ENCODE assay signal across 8 cellular contexts in the genomic region with DNA sequence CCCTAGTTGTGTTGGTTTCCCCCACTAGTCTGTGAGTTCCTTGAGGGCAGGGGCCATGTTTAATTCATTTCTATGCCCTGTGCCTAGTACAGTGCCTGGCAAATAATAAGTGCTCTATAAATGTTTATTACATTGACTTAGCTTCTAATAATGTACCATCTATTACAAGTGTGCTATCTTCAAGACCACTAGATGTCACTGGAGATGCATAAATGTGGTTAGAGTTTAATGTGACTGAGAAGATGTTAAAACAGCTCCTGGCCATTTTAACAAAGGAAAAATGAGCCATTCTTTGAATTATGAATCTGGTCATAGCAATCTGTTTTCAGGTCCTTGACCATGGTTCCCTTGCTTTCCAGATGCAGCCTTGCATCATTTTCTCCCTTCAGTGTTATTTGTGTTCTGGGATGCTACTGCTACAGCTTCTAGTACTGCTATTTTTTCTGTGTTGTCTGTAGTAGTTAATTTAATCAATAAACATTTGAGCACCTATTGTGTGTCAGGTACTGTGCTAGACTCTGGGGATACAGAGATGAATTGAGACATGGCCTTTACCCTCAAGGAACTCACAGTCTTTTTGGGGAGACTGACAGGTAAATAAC. TPM values are rescaled to one million over a fixed set of nuclear protein-coding genes. Genes with fewer than 3 reads are reported as not detected.
DNase-seq lines count a peak whose midpoint lies in the region; ATAC-seq, FAIRE-seq and TF ChIP-seq lines count a peak whose summit lies in the region.

No MANE protein-coding gene starts in this region.

- peak; percentile 82 for FAIRE-seq in endometrium (lab: Jason Lieb, UNC)

- no peaks in the 10 kb centered on the region for H3K27me3 ChIP-seq in HL-60 (ENCODE audit: insufficient read depth, poor library complexity, severe bottlenecking)
- no peaks in the 10 kb centered on the region for H3K27me3 ChIP-seq in PC-3 (ENCODE audit: low read length)

- H3K9me3 ChIP-seq in PC-3 (ENCODE audit: low read length): no peaks in the 10 kb centered on the region

- no peaks in the 10 kb centered on the region for H3K4me1 ChIP-seq in PC-3 (ENCODE audit: insufficient read depth, low read length)

- TF ChIP-seq CTCF in HL-60 (IDR thresholded peaks at IDR 0.05; ENCODE audit: insufficient read depth, low read length) (peak; percentile 10), PC-3 (conservative IDR thresholded peaks at IDR 0.05; ENCODE audit: low read depth, low read length) (peak; percentile 79)

- no peak overlapping the region for H2AFZ ChIP-seq in PC-3 (ENCODE audit: low read length)

- DNase-seq in Right ventricle myocardium inferior (ENCODE audit: missing footprints) (no peak), cardiac septum (ENCODE audit: low spot score) (no peak), HL-60 (ENCODE audit: low read depth in 1 of 2, low spot score in 1 of 2) (peak in 1 of 2 experiments; percentile 8), PC-3 (peak; percentile 80), midbrain (lab: John Stamatoyannopoulos, UW) (peak; percentile 49)
- no peak for DNase-seq in stimulated activated naive CD4-positive, alpha-beta T cell treated with Interleukin-2 at 50 U/mL for 16 hours (lab: John Stamatoyannopoulos, UW)

- H3K9me2 ChIP-seq in PC-3 (replicated peaks; ENCODE audit: low read length): no peaks in the 10 kb centered on the region

- CTCF ChIA-PET in PC-3 (lab: Charles Lee): interaction anchor here (0.5 to 2.7 kb wide), 10 partner anchors 87 to 762 kb away, joined by 3 to 36 read pairs (median 5); no protein-coding TSS in a partner anchor

- peaks cover under 1% of the 10 kb centered on the region for H3K36me3 ChIP-seq in PC-3 (ENCODE audit: low read depth, low read length)

- no peak overlapping the region for H3K27ac ChIP-seq in HL-60 (replicated peaks)
- H3K27ac ChIP-seq in PC-3 (ENCODE audit: low read length): no peak overlapping the region

- peak overlapping the region; percentile 30 for H3K9ac ChIP-seq in PC-3 (ENCODE audit: low read length)

- intact Hi-C loops in Right ventricle myocardium inferior (cut with DNase I): loop anchor here (2.0 to 5.0 kb wide), 2 partner anchors 179 to 240 kb away; no protein-coding TSS in a partner anchor
- intact Hi-C loops in cardiac septum (cut with DNase I): loop anchor here (2.0 to 5.0 kb wide), 3 partner anchors 134 to 240 kb away; a partner anchor contains a TSS
- intact Hi-C loops in PC-3 (cut with micrococcal nuclease): loop anchor here (1.0 to 5.0 kb wide), 5 partner anchors 134 to 664 kb away; no protein-coding TSS in a partner anchor

- BruUV-seq in PC-3 (replicated peaks; lab: Mats Ljungman, UMichigan): no TSS peak

- no peak overlapping the region for H3K4me2 ChIP-seq in PC-3 (ENCODE audit: low read length)

- H3K4me3 ChIP-seq in HL-60 (replicated peaks; ENCODE audit: insufficient read depth, low read length) (no peak overlapping the region), PC-3 (ENCODE audit: low read length) (no peak overlapping the region)

- POLR2A ChIA-PET in PC-3 (lab: Charles Lee; ENCODE audit: unreplicated experiment): interaction anchor here (0.5 kb wide), 1 partner anchor 135 kb away, joined by 3 read pairs; no protein-coding TSS in a partner anchor

- H3K79me2 ChIP-seq in PC-3 (ENCODE audit: low read length): no peaks in the 10 kb centered on the region

- ATAC-seq in Right ventricle myocardium inferior (peak; percentile 49), PC-3 (peak; percentile 77), HG03045 (IDR thresholded peaks at IDR 0.05; ENCODE audit: unreplicated experiment) (no peak)

- no peaks in the 10 kb centered on the region for H3F3A ChIP-seq in PC-3 (ENCODE audit: low read length, unreplicated experiment)

- H4K20me1 ChIP-seq in PC-3 (ENCODE audit: low read length): no peaks in the 10 kb centered on the region

RNA-seq across cellular contexts. Expression of a gene that starts 43.2 kb away (rescaled TPM):
- total RNA-seq in Right ventricle myocardium inferior (15.4 TPM), cardiac septum (12.5 TPM), PC-3 (2014; rRNA removed) (13.4 and 14.4 TPM in 2 replicates)

RNA-seq across cellular contexts. Expression of a gene that starts 54.7 kb away (rescaled TPM):
- total RNA-seq in Right ventricle myocardium inferior (22.4 TPM), cardiac septum (29.5 TPM), PC-3 (2014; rRNA removed) (20.7 and 23.1 TPM in 2 replicates)

Comparison
In these comparisons a context has a peak if more than half of its experiments do, and no peak if none do; other contexts are left out.
1. DNase-seq: peak in PC-3 (single experiment) and midbrain (single experiment); none in Right ventricle myocardium inferior (single experiment), cardiac septum (single experiment) and stimulated activated naive CD4-positive, alpha-beta T cell treated with Interleukin-2 at 50 U/mL for 16 hours (single experiment).